ENCODE assay signal across 15 cellular contexts in genomic region chr20:51230727-51231126, GRCh38.
DNase-seq lines count a peak whose midpoint lies in the region; ATAC-seq and TF ChIP-seq lines count a peak whose summit lies in the region.
"Had no signal": no experiment of that assay in that cellular context is flagged by ENCODE, and none has a peak within 500 bp of the region (broad histone marks: within the 10 kb centered on the region; RNA-seq: fewer than 3 reads in every experiment).

No MANE protein-coding gene starts in this region.

- ATAC-seq in right cardiac atrium (no peak), PC-3 (no peak)
- ATAC-seq: GM23338 had no signal

- H3K4me3 ChIP-seq in right cardiac atrium (ENCODE audit: low read length) (no peak overlapping the region), PC-3 (ENCODE audit: low read length) (no peak overlapping the region)
- H3K4me3 ChIP-seq: BLaER1, GM23338 had no signal

- H3K36me3 ChIP-seq in PC-3 (ENCODE audit: low read depth, low read length): no peaks in the 10 kb centered on the region
- H3K36me3 ChIP-seq: BLaER1 had no signal

- no peaks in the 10 kb centered on the region for H3K79me2 ChIP-seq in PC-3 (ENCODE audit: low read length)

- no peak for TF ChIP-seq CTCF in PC-3 (conservative IDR thresholded peaks at IDR 0.05; ENCODE audit: low read depth, low read length)

- peak overlapping the region; percentile 20 for H3K4me2 ChIP-seq in PC-3 (ENCODE audit: low read length)
- H3K4me2 ChIP-seq: BLaER1, GM23338 had no signal

- DNase-seq in cardiac septum (ENCODE audit: low spot score) (peak; percentile 20), right cardiac atrium (no peak), PC-3 (no peak), islet precursor cell (peak; percentile 46), NCI-H446 treated with DMSO at 0.1 percent for 48 hours (lab: John Stamatoyannopoulos, UW) (no peak), NCI-H2196 (lab: John Stamatoyannopoulos, UW; ENCODE audit: unreplicated experiment) (no peak), NCI-H2227 treated with DMSO at 0.1 percent for 48 hours (lab: John Stamatoyannopoulos, UW) (no peak)
- DNase-seq: Calu3; CD4-positive, alpha-beta memory T cell; DMS79 treated with DMSO at 0.1 percent for 48 hours; GF-D8; HCEC 1CT had no signal

- H3K9ac ChIP-seq in PC-3 (ENCODE audit: low read length): no peak overlapping the region
- H3K9ac ChIP-seq: BLaER1 had no signal

- no peaks in the 10 kb centered on the region for H3K27me3 ChIP-seq in right cardiac atrium (ENCODE audit: control insufficient read depth, insufficient read depth)
- peaks cover 24% of the 10 kb centered on the region for H3K27me3 ChIP-seq in PC-3 (ENCODE audit: low read length)
- H3K27me3 ChIP-seq: BLaER1 had no signal

- 24% methylated on average over 11 of the region's 11 CpGs for WGBS in right cardiac atrium

- H3K27ac ChIP-seq in right cardiac atrium (ENCODE audit: low read length) (no peak overlapping the region), PC-3 (ENCODE audit: low read length) (no peak overlapping the region)
- H3K27ac ChIP-seq: 22Rv1, BLaER1 had no signal

- POLR2A ChIA-PET in PC-3 (lab: Charles Lee; ENCODE audit: unreplicated experiment): no interaction called here

- BruUV-seq in PC-3 (replicated peaks; lab: Mats Ljungman, UMichigan): no TSS peak

- H2AFZ ChIP-seq in PC-3 (ENCODE audit: low read length): peak overlapping the region; percentile 62
- H2AFZ ChIP-seq: GM23338 had no signal

- H4K20me1 ChIP-seq in PC-3 (ENCODE audit: low read length): no peaks in the 10 kb centered on the region
- H4K20me1 ChIP-seq: BLaER1 had no signal

- no peaks in the 10 kb centered on the region for H3K4me1 ChIP-seq in right cardiac atrium (ENCODE audit: control insufficient read depth, insufficient read depth, low read length)
- H3K4me1 ChIP-seq in PC-3 (ENCODE audit: insufficient read depth, low read length): no peaks in the 10 kb centered on the region
- H3K4me1 ChIP-seq: BLaER1 had no signal

- CTCF ChIA-PET in PC-3 (lab: Charles Lee): no interaction called here

- no peaks in the 10 kb centered on the region for H3F3A ChIP-seq in PC-3 (ENCODE audit: low read length, unreplicated experiment)

- H3K9me2 ChIP-seq in PC-3 (replicated peaks; ENCODE audit: low read length): no peaks in the 10 kb centered on the region

- peaks cover 3% of the 10 kb centered on the region for H3K9me3 ChIP-seq in right cardiac atrium (ENCODE audit: control insufficient read depth, low read length)
- H3K9me3 ChIP-seq in PC-3 (ENCODE audit: low read length): no peaks in the 10 kb centered on the region
- H3K9me3 ChIP-seq: BLaER1 had no signal

- intact Hi-C loops in cardiac septum (cut with DNase I): no loop called here
- intact Hi-C loops in right cardiac atrium (cut with DNase I): no loop called here
- intact Hi-C loops in PC-3 (cut with micrococcal nuclease): no loop called here

Comparison
In these comparisons a context has a peak if more than half of its experiments do, and no peak if none do; other contexts are left out.
1. DNase-seq: peak in cardiac septum (single experiment) and islet precursor cell (single experiment); none in right cardiac atrium (0 of 3), PC-3 (single experiment), NCI-H446 treated with DMSO at 0.1 percent for 48 hours (single experiment), NCI-H2196 (single experiment) and NCI-H2227 treated with DMSO at 0.1 percent for 48 hours (single experiment).